21 cellular contexts compared by ENCODE assay signal in the genomic region with DNA sequence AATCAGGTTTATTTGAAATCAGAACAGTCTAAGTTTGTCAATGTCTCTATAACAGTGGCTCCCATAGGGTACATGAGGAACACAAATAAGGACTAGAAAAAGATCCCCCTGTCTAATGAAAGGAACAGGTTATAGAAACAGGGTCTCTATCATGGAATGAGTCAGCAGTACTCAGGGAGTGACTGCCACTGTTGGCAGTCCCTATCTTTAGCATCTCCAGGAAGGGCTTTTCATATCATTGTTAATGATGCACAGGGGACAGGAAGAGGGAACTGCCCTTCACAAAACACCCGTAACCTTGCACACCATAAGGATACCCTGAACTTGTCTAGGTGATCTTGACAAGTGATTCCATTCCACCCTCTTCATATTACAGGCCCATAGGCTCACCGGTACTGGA. TPM values are rescaled to one million over a fixed set of nuclear protein-coding genes. Genes with fewer than 3 reads are reported as not detected.
DNase-seq lines count a peak whose midpoint lies in the region; ATAC-seq, FAIRE-seq and TF ChIP-seq lines count a peak whose summit lies in the region.
"Had no signal": no experiment of that assay in that cellular context is flagged by ENCODE, and none has a peak within 500 bp of the region (broad histone marks: within the 10 kb centered on the region; RNA-seq: fewer than 3 reads in every experiment).

No MANE protein-coding gene starts in this region.

- no peaks in the 10 kb centered on the region for H3K27me3 Mint-ChIP-seq in activated CD8-positive, alpha-beta memory T cell treated with anti-CD3 and anti-CD28 coated beads, Interleukin-2, amount 10 ng/mL, durations not matched to agents 7 days and 5 days
- H3K27me3 Mint-ChIP-seq in activated naive CD8-positive, alpha-beta T cell treated with anti-CD3 and anti-CD28 coated beads for 36 hours, result no peaks in the 10 kb centered on the region

- peak; percentile 5 for FAIRE-seq in GM12892 (lab: Jason Lieb, UNC)
- FAIRE-seq: keratinocyte had no signal

- H3K27ac ChIP-seq in neutrophil (peak overlapping the region; percentile 69), lower lobe of right lung (no peak overlapping the region)
- H3K27ac ChIP-seq: esophagus muscularis mucosa, HL-60, VCaP had no signal

- H3K9me3 ChIP-seq in neutrophil (no peaks in the 10 kb centered on the region), lower lobe of right lung (no peaks in the 10 kb centered on the region)
- H3K9me3 ChIP-seq: esophagus muscularis mucosa, gastrocnemius medialis had no signal

- no peaks in the 10 kb centered on the region for H3K9me3 Mint-ChIP-seq in activated CD8-positive, alpha-beta memory T cell treated with anti-CD3 and anti-CD28 coated beads, Interleukin-2, amount 10 ng/mL, durations not matched to agents 7 days and 5 days (ENCODE audit: low read depth)
- no peaks in the 10 kb centered on the region for H3K9me3 Mint-ChIP-seq in activated naive CD8-positive, alpha-beta T cell treated with anti-CD3 and anti-CD28 coated beads for 36 hours

- ATAC-seq in activated CD8-positive, alpha-beta memory T cell treated with anti-CD3 and anti-CD28 coated beads, Interleukin-2, amount 10 ng/mL, durations not matched to agents 7 days and 5 days, result peak; percentile 37
- ATAC-seq in lower lobe of right lung (no peak), HG03039 (IDR thresholded peaks at IDR 0.05; ENCODE audit: unreplicated experiment) (no peak)
- ATAC-seq in activated CD4-positive, CD25-positive, alpha-beta regulatory T cell treated with anti-CD3 and anti-CD28 coated beads, Interleukin-2, amount 50 U/mL, for 24 hours, result no peak
- ATAC-seq: gastrocnemius medialis had no signal

- no peak for DNase-seq in activated CD8-positive, alpha-beta memory T cell treated with anti-CD3 and anti-CD28 coated beads, Interleukin-2, amount 10 ng/mL, durations not matched to agents 7 days and 5 days
- DNase-seq in activated CD8-positive, alpha-beta memory T cell treated with anti-CD3 and anti-CD28 coated beads for 24 hours, result no peak
- DNase-seq in GM12892 (ENCODE audit: insufficient read length) (no peak), lower lobe of right lung (no peak)
- DNase-seq in activated naive CD8-positive, alpha-beta T cell treated with anti-CD3 and anti-CD28 coated beads for 36 hours, result no peak
- DNase-seq: activated effector memory CD4-positive, alpha-beta T cell treated with Interleukin-2 at 50 U/mL for 16 hours; C1 segment of cervical spinal cord; DMS153; effector CD4-positive, alpha-beta T cell; gastrocnemius medialis; mammary epithelial cell; NCI-H526; right cardiac atrium; stimulated activated CD8-positive, alpha-beta memory T cell treated with anti-CD3 and anti-CD28 coated beads, Interleukin-4, amount 100 ng/mL, for 48 hours had no signal

- H3K4me3 Mint-ChIP-seq in activated CD8-positive, alpha-beta memory T cell treated with anti-CD3 and anti-CD28 coated beads, Interleukin-2, amount 10 ng/mL, durations not matched to agents 7 days and 5 days, result no peak overlapping the region
- no peak overlapping the region for H3K4me3 Mint-ChIP-seq in activated naive CD8-positive, alpha-beta T cell treated with anti-CD3 and anti-CD28 coated beads for 36 hours

- H3K27me3 ChIP-seq in neutrophil (no peaks in the 10 kb centered on the region), lower lobe of right lung (ENCODE audit: low read depth) (no peaks in the 10 kb centered on the region)
- H3K27me3 ChIP-seq: esophagus muscularis mucosa, gastrocnemius medialis had no signal

- intact Hi-C loops in lower lobe of right lung (cut with DNase I), result no loop called here

- H3K36me3 Mint-ChIP-seq in activated CD8-positive, alpha-beta memory T cell treated with anti-CD3 and anti-CD28 coated beads, Interleukin-2, amount 10 ng/mL, durations not matched to agents 7 days and 5 days, result peaks cover 6% of the 10 kb centered on the region
- peaks cover 10% of the 10 kb centered on the region for H3K36me3 Mint-ChIP-seq in activated naive CD8-positive, alpha-beta T cell treated with anti-CD3 and anti-CD28 coated beads for 36 hours

- H3K4me1 Mint-ChIP-seq in activated CD8-positive, alpha-beta memory T cell treated with anti-CD3 and anti-CD28 coated beads, Interleukin-2, amount 10 ng/mL, durations not matched to agents 7 days and 5 days, result peaks cover 36% of the 10 kb centered on the region
- H3K4me1 Mint-ChIP-seq in activated naive CD8-positive, alpha-beta T cell treated with anti-CD3 and anti-CD28 coated beads for 36 hours, result peaks cover 42% of the 10 kb centered on the region

- H3K27ac Mint-ChIP-seq in activated CD8-positive, alpha-beta memory T cell treated with anti-CD3 and anti-CD28 coated beads, Interleukin-2, amount 10 ng/mL, durations not matched to agents 7 days and 5 days, result peak overlapping the region; percentile 90
- peak overlapping the region; percentile 85 for H3K27ac Mint-ChIP-seq in activated naive CD8-positive, alpha-beta T cell treated with anti-CD3 and anti-CD28 coated beads for 36 hours

- no peak for TF ChIP-seq CTCF in neutrophil (IDR thresholded peaks at IDR 0.05)
- no peak for TF ChIP-seq CTCF in lower lobe of right lung (IDR thresholded peaks at IDR 0.05)

- H3K4me3 ChIP-seq in neutrophil (ENCODE audit: low read depth in 1 of 2, low read length in 1 of 2) (peak overlapping the region; percentile 15 to 41), lower lobe of right lung (no peak overlapping the region)
- H3K4me3 ChIP-seq: esophagus muscularis mucosa, gastrocnemius medialis had no signal

- no peak for TF ChIP-seq POLR2A in GM12892 (IDR thresholded peaks at IDR 0.05; ENCODE audit: low read depth, low read length)

- no peaks in the 10 kb centered on the region for H3K36me3 ChIP-seq in neutrophil
- no peaks in the 10 kb centered on the region for H3K36me3 ChIP-seq in lower lobe of right lung
- H3K36me3 ChIP-seq: esophagus muscularis mucosa, gastrocnemius medialis had no signal

- H3K4me1 ChIP-seq in neutrophil (ENCODE audit: control insufficient read depth in 1 of 2, insufficient read depth in 1 of 2, low read depth in 1 of 2, low read length in 1 of 2), result peaks cover 38 to 40% of the 10 kb centered on the region in 2 experiments
- H3K4me1 ChIP-seq in lower lobe of right lung, result no peaks in the 10 kb centered on the region
- H3K4me1 ChIP-seq: gastrocnemius medialis had no signal

- CTCF ChIA-PET in activated CD8-positive, alpha-beta memory T cell treated with anti-CD3 and anti-CD28 coated beads, Interleukin-2, amount 10 ng/mL, durations not matched to agents 7 days and 5 days (lab: Charles Lee), result no interaction called here

RNA-seq across cellular contexts. Expression of gene SMIM10L2A, which starts 38.5 kb away (rescaled TPM):
- under 1 TPM; 0.38 to 0.82 TPM for total RNA-seq in activated CD8-positive, alpha-beta memory T cell treated with anti-CD3 and anti-CD28 coated beads, Interleukin-2, amount 10 ng/mL, durations not matched to agents 7 days and 5 days
- not detected for polyA plus RNA-seq in GM12892 (2012; ENCODE audit: missing spikeins)
- total RNA-seq in activated naive CD8-positive, alpha-beta T cell treated with anti-CD3 and anti-CD28 coated beads for 36 hours, result under 1 TPM; 0.31 to 0.38 TPM
- 1.7 TPM for total RNA-seq in lower lobe of right lung

RNA-seq across cellular contexts. Expression of gene ZNF449, which starts 38.7 kb away (rescaled TPM):
- total RNA-seq in activated CD8-positive, alpha-beta memory T cell treated with anti-CD3 and anti-CD28 coated beads, Interleukin-2, amount 10 ng/mL, durations not matched to agents 7 days and 5 days, result 1 to 10 TPM; 3.0 to 4.3 TPM
- 2.1 TPM for polyA plus RNA-seq in GM12892 (2012; ENCODE audit: missing spikeins)
- 1 to 10 TPM in 1 of 2 experiments, under 1 TPM in 1; 0.98 to 1.1 TPM for total RNA-seq in activated naive CD8-positive, alpha-beta T cell treated with anti-CD3 and anti-CD28 coated beads for 36 hours
- 5.1 TPM for total RNA-seq in lower lobe of right lung

RNA-seq across cellular contexts. Expression of gene ZNF75D, which starts 39.3 kb away (rescaled TPM):
- total RNA-seq in activated CD8-positive, alpha-beta memory T cell treated with anti-CD3 and anti-CD28 coated beads, Interleukin-2, amount 10 ng/mL, durations not matched to agents 7 days and 5 days, result 10 to 100 TPM; 10.4 to 13.1 TPM
- 4.4 TPM for polyA plus RNA-seq in GM12892 (2012; ENCODE audit: missing spikeins)
- total RNA-seq in activated naive CD8-positive, alpha-beta T cell treated with anti-CD3 and anti-CD28 coated beads for 36 hours, result 1 to 10 TPM; 3.5 to 3.8 TPM
- total RNA-seq in lower lobe of right lung, result 10.3 TPM
